In the genomic region with DNA sequence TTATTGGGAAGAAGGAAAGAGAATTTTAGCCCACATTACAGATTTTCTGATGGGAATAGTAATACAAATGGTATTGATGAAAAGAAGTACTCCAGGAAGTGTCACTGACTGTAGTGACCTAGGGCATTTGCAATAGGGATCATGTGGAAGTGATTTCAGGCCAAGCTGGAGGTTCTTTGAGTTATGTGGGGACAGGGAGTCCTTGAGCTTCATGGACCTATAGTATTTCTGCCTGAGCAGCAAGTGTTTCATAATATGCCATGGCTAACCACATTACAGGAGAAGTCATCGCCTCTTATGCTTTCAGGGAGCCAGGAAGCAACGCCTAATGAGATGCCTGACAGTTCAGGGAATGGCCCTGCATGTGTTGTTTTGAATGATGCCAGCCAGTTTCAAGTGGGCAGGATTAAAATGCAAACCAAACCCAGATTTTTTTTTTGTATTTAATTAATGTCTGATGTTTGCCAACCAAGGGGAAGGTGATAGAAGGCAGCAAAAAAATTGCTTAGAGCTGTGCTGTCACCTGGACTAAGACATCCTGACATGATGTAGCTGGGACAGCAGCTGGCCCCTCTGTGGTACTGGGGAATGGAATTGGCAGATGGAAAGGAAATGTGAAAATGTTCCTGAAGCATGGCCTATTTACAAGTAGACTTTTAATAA, we compare ENCODE assay signal across 22 cellular contexts.
"Had no signal": no experiment of that assay in that cellular context is flagged by ENCODE, and none has a peak within 500 bp of the region (broad histone marks: within the 10 kb centered on the region; RNA-seq: fewer than 3 reads in every experiment).

No MANE protein-coding gene starts in this region.

- H3K9me3 ChIP-seq: right lobe of liver, thoracic aorta, upper lobe of left lung had no signal

- ATAC-seq: activated CD8-positive, alpha-beta memory T cell treated with anti-CD3 and anti-CD28 coated beads, Interleukin-2, amount 10 ng/mL, durations not matched to agents 7 days and 5 days; activated T-helper 17 cell treated with anti-CD3 and anti-CD28 coated beads, Interleukin-2, amount 50 U/mL, for 72 hours; foreskin keratinocyte; natural killer cell; right lobe of liver had no signal

- H3K4me3 ChIP-seq: cardiac muscle cell, dorsolateral prefrontal cortex, lung, right lobe of liver, smooth muscle cell, thoracic aorta, upper lobe of left lung had no signal

- DNase-seq: activated B cell treated with CpG ODN at 0.5 μM for 24 hours; activated CD4-positive, alpha-beta memory T cell treated with anti-CD3 and anti-CD28 coated beads for 36 hours; activated CD4-positive, alpha-beta T cell treated with anti-CD3 and anti-CD28 coated beads for 4 hours; activated CD8-positive, alpha-beta memory T cell treated with anti-CD3 and anti-CD28 coated beads, Interleukin-2, amount 10 ng/mL, durations not matched to agents 7 days and 5 days; activated naive CD4-positive, alpha-beta T cell; activated naive CD8-positive, alpha-beta T cell treated with anti-CD3 and anti-CD28 coated beads for 36 hours; activated T-cell treated with anti-CD3 and anti-CD28 coated beads, Interleukin-2, amount 50 U/mL, for 1 hour; amygdala; foreskin keratinocyte; glutamatergic neuron; hippocampal formation; natural killer cell; right lobe of liver; stimulated activated CD4-positive, alpha-beta T cell treated with anti-CD3 and anti-CD28 coated beads, Interleukin-4, amount 100 ng/mL, for 1 hour; upper lobe of left lung had no signal

- H3K27me3 ChIP-seq: cardiac muscle cell, dorsolateral prefrontal cortex, foreskin keratinocyte, right lobe of liver, upper lobe of left lung had no signal

- H3K4me1 ChIP-seq: parathyroid adenoma, right lobe of liver had no signal

- H3K36me3 ChIP-seq: cardiac muscle cell, right lobe of liver, thoracic aorta, upper lobe of left lung had no signal

- H3K27ac ChIP-seq: foreskin keratinocyte, parathyroid adenoma, right lobe of liver, thoracic aorta, upper lobe of left lung had no signal
